Comparison of ENCODE assay signal across 23 cellular contexts in genomic region chr20:56222945-56223344, GRCh38. TPM values are rescaled to one million over a fixed set of nuclear protein-coding genes. Genes with fewer than 3 reads are reported as not detected.
DNase-seq lines count a peak whose midpoint lies in the region; ATAC-seq and TF ChIP-seq lines count a peak whose summit lies in the region.
"Had no signal": no experiment of that assay in that cellular context is flagged by ENCODE, and none has a peak within 500 bp of the region (broad histone marks: within the 10 kb centered on the region; RNA-seq: fewer than 3 reads in every experiment).

No MANE protein-coding gene starts in this region.

- ATAC-seq in RWPE2 (ENCODE audit: low read depth) (peak; percentile 47), mucosa of descending colon (peak; percentile 88), right cardiac atrium (no peak)

- DNase-seq in ELR (ENCODE audit: low read depth) (peak; percentile 48), RWPE2 (ENCODE audit: low spot score) (no peak), epithelial cell of esophagus (ENCODE audit: low read depth) (peak; percentile 19), mucosa of descending colon (peak in 1 of 3 donors; percentile 52), KG1 (lab: John Stamatoyannopoulos, UW) (no peak), uterus (no peak), right cardiac atrium (no peak), ACHN (no peak)
- DNase-seq: BE2C; CD4-positive, alpha-beta T cell; Kasumi-1; NCI-H1092 treated with DMSO at 0.1 percent for 48 hours; NCI-H1694; NCI-H2081 treated with DMSO at 0.1 percent for 48 hours; NCI-H446 treated with DMSO at 0.1 percent for 48 hours; NCI-H748 treated with DMSO at 0.1 percent for 48 hours; SHP77 treated with DMSO at 0.1 percent for 48 hours; SK-N-SH had no signal

- in situ Hi-C loops in ACHN (cut with HindIII; ENCODE audit: low pct_ligation_motif_present, low pct_unique_long_range_greater_than_20kb, low sequenced_read_pairs) = no loop called here

- H3K27me3 ChIP-seq in RWPE2 (ENCODE audit: insufficient read depth, poor library complexity, severe bottlenecking) (no peaks in the 10 kb centered on the region), uterus (no peaks in the 10 kb centered on the region), right cardiac atrium (ENCODE audit: control insufficient read depth, insufficient read depth) (peaks cover 2% of the 10 kb centered on the region)

- H3K9me3 ChIP-seq in RWPE2 (ENCODE audit: severe bottlenecking) (peaks cover 11% of the 10 kb centered on the region), mucosa of descending colon (peaks cover 9% of the 10 kb centered on the region), uterus (no peaks in the 10 kb centered on the region), right cardiac atrium (ENCODE audit: control insufficient read depth, low read length) (no peaks in the 10 kb centered on the region)
- H3K9me3 ChIP-seq: BE2C, SK-N-SH had no signal

- H3K36me3 ChIP-seq in RWPE2 (ENCODE audit: low read depth) (no peaks in the 10 kb centered on the region), mucosa of descending colon (ENCODE audit: low read depth) (no peaks in the 10 kb centered on the region), uterus (no peaks in the 10 kb centered on the region)
- H3K36me3 ChIP-seq: BE2C had no signal

- TF ChIP-seq POLR2A in uterus (IDR thresholded peaks at IDR 0.05) = no peak

- H3K4me1 ChIP-seq in RWPE2 (ENCODE audit: insufficient read depth, poor library complexity, severe bottlenecking) (peaks cover 42% of the 10 kb centered on the region), mucosa of descending colon (ENCODE audit: low read depth) (no peaks in the 10 kb centered on the region), uterus (no peaks in the 10 kb centered on the region), right cardiac atrium (ENCODE audit: control insufficient read depth, insufficient read depth, low read length) (no peaks in the 10 kb centered on the region)
- H3K4me1 ChIP-seq: BE2C had no signal

- 61% methylated on average over 2 of the region's 2 CpGs for WGBS in right cardiac atrium

- TF ChIP-seq CTCF in RWPE2 (IDR thresholded peaks at IDR 0.05; ENCODE audit: poor library complexity, severe bottlenecking) (no peak), epithelial cell of esophagus (IDR thresholded peaks at IDR 0.05; ENCODE audit: insufficient read depth, low read depth, low read length, missing control alignments) (no peak), mucosa of descending colon (IDR thresholded peaks at IDR 0.05) (no peak), uterus (IDR thresholded peaks at IDR 0.05) (no peak)

- H3K4me3 ChIP-seq in RWPE2 (ENCODE audit: severe bottlenecking) (no peak overlapping the region), epithelial cell of esophagus (ENCODE audit: low read length) (no peak overlapping the region), mucosa of descending colon (no peak overlapping the region), uterus (no peak overlapping the region), right cardiac atrium (ENCODE audit: low read length) (no peak overlapping the region)

- H3K27ac ChIP-seq in RWPE2 (ENCODE audit: poor library complexity, severe bottlenecking) (peak overlapping the region; percentile 98), uterus (no peak overlapping the region), right cardiac atrium (ENCODE audit: low read length) (no peak overlapping the region)
- H3K27ac ChIP-seq: HL-60 had no signal

- intact Hi-C loops in mucosa of descending colon (cut with DNase I, micrococcal nuclease) (no loop called here), uterus (cut with DNase I; ENCODE audit: low total_unique reads) (no loop called here), right cardiac atrium (cut with DNase I) (no loop called here)

RNA-seq across cellular contexts. Expression of gene MC3R, which starts 25.6 kb away (rescaled TPM):
- total RNA-seq in mucosa of descending colon (not detected), uterus (not detected), right cardiac atrium (not detected)
- polyA plus RNA-seq in right cardiac atrium = not detected
- total RNA-seq: A172; CD4-positive, alpha-beta T cell; H4; OCI-LY7 had no signal
- polyA plus RNA-seq: IgD-negative memory B cell, SK-N-SH had no signal

Comparison
In these comparisons a context has a peak if more than half of its experiments do, and no peak if none do; other contexts are left out.
1. DNase-seq: peak in ELR (single experiment) and epithelial cell of esophagus (single experiment); none in RWPE2 (single experiment), KG1 (single experiment), uterus (0 of 2), right cardiac atrium (0 of 3) and ACHN (single experiment).
2. ATAC-seq: peak in RWPE2 (single experiment) and mucosa of descending colon (single experiment); none in right cardiac atrium (0 of 2).